ENCODE assay signal across 29 cellular contexts in genomic region chr16:9484901-9485300, GRCh38.
"Had no signal": no experiment of that assay in that cellular context is flagged by ENCODE, and none has a peak within 500 bp of the region (broad histone marks: within the 10 kb centered on the region; RNA-seq: fewer than 3 reads in every experiment).

No MANE protein-coding gene starts in this region.

- H3K9me3 Mint-ChIP-seq: neural progenitor cell had no signal

- H3K36me3 ChIP-seq: colonic mucosa, gastroesophageal sphincter, heart left ventricle, neural progenitor cell, prostate gland, spleen, thoracic aorta, transverse colon, vagina had no signal

- H3K27me3 Mint-ChIP-seq: dendritic cell treated with granulocyte-macrophage colony-stimulating factor and Interleukin-4, amounts not matched to agents 40 ng/mL and 50 ng/mL, for 4 days; stimulated activated memory B cell treated with anti-CD40 and anti-IgM and Interleukin-4, amounts not matched to agents 10 μg/mL and 1 μg/mL and 100 μg/mL, for 72 hours had no signal

- H3K4me1 Mint-ChIP-seq: memory B cell; natural killer cell; stimulated activated memory B cell treated with anti-CD40 and anti-IgM and Interleukin-4, amounts not matched to agents 10 μg/mL and 1 μg/mL and 100 μg/mL, for 72 hours had no signal

- H3K27ac Mint-ChIP-seq: dendritic cell treated with granulocyte-macrophage colony-stimulating factor and Interleukin-4, amounts not matched to agents 40 ng/mL and 50 ng/mL, for 4 days; endodermal cell; memory B cell; natural killer cell; stimulated activated memory B cell treated with anti-CD40 and anti-IgM and Interleukin-4, amounts not matched to agents 10 μg/mL and 1 μg/mL and 100 μg/mL, for 72 hours had no signal

- H3K4me3 ChIP-seq: colonic mucosa, gastroesophageal sphincter, heart left ventricle, lung, neural progenitor cell, prostate gland, skin epidermis, spleen, thoracic aorta, transverse colon, vagina had no signal

- H3K27me3 ChIP-seq: colonic mucosa, foreskin keratinocyte, gastroesophageal sphincter, neural progenitor cell, transverse colon, vagina had no signal

- H3K27ac ChIP-seq: colonic mucosa, epithelial cell of prostate, foreskin keratinocyte, gastroesophageal sphincter, heart left ventricle, neural progenitor cell, parathyroid adenoma, prostate gland, skin epidermis, spleen, thoracic aorta, transverse colon, vagina had no signal

- H3K36me3 Mint-ChIP-seq: memory B cell; natural killer cell; neural progenitor cell; stimulated activated memory B cell treated with anti-CD40 and anti-IgM and Interleukin-4, amounts not matched to agents 10 μg/mL and 1 μg/mL and 100 μg/mL, for 72 hours had no signal

- DNase-seq: colonic mucosa; effector CD8-positive, alpha-beta T cell; endodermal cell; foreskin keratinocyte; heart left ventricle; hippocampal formation; islet precursor cell; kidney glomerular epithelial cell; natural killer cell; right cardiac atrium; spleen; stimulated activated CD4-positive, alpha-beta T cell treated with anti-CD3 and anti-CD28 coated beads, Interleukin-4, amount 100 ng/mL, for 4 hours; stimulated activated naive CD8-positive, alpha-beta T cell treated with anti-CD3 and anti-CD28 coated beads, Interleukin-15, Interleukin-2, amounts not matched to agents 100 U/mL and 50 U/mL, for 24 hours; substantia nigra; transverse colon had no signal

- H3K9me3 ChIP-seq: colonic mucosa, gastroesophageal sphincter, prostate gland, thoracic aorta, transverse colon, vagina had no signal

- H3K4me2 ChIP-seq: neural progenitor cell had no signal

- H3K79me2 ChIP-seq: parathyroid adenoma had no signal

- H3K4me3 Mint-ChIP-seq: dendritic cell treated with granulocyte-macrophage colony-stimulating factor and Interleukin-4, amounts not matched to agents 40 ng/mL and 50 ng/mL, for 4 days; endodermal cell; memory B cell; natural killer cell; neural progenitor cell; stimulated activated memory B cell treated with anti-CD40 and anti-IgM and Interleukin-4, amounts not matched to agents 10 μg/mL and 1 μg/mL and 100 μg/mL, for 72 hours had no signal

- H2AFZ ChIP-seq: neural progenitor cell, parathyroid adenoma had no signal

- H3K4me1 ChIP-seq: colonic mucosa, foreskin keratinocyte, heart left ventricle, parathyroid adenoma, prostate gland, spleen, transverse colon, vagina had no signal

- ATAC-seq: esophagus mucosa; foreskin keratinocyte; gastroesophageal sphincter; heart left ventricle; left lobe of liver; natural killer cell; right cardiac atrium; stimulated activated memory B cell treated with anti-CD40 and anti-IgM and Interleukin-4, amounts not matched to agents 10 μg/mL and 1 μg/mL and 100 μg/mL, for 72 hours; stimulated activated naive CD8-positive, alpha-beta T cell treated with anti-CD3 and anti-CD28 coated beads, Interleukin-15, Interleukin-2, amounts not matched to agents 100 U/mL and 50 U/mL, for 24 hours had no signal
